Comparison of ENCODE assay signal across 1 cellular context in genomic region chr4:80542747-80543146, GRCh38.
TF ChIP-seq lines count a peak whose summit lies in the region.

No MANE protein-coding gene starts in this region.

TF ChIP-seq in IMR-90, 13 proteins besides CTCF, POLR2A, EP300 and RAD21 (continued from another document):
- no peak for TF ChIP-seq BHLHE40 (IDR thresholded peaks at IDR 0.05; ENCODE audit: low read depth, low read length)
- no peak for TF ChIP-seq RFX5 (IDR thresholded peaks at IDR 0.05; ENCODE audit: low read depth, low read length)
- no peak for TF ChIP-seq CHD1 (IDR thresholded peaks at IDR 0.05; ENCODE audit: low read depth, low read length)
- no peak for TF ChIP-seq NFE2L2 (IDR thresholded peaks at IDR 0.05; ENCODE audit: low read depth, low read length)
- TF ChIP-seq MAFK (IDR thresholded peaks at IDR 0.05; ENCODE audit: low read depth, low read length) = no peak
- TF ChIP-seq MXI1 (IDR thresholded peaks at IDR 0.05; ENCODE audit: borderline replicate concordance, low read depth, low read length) = no peak
